ENCODE assay signal across 9 cellular contexts in genomic region chr6:97586344-97586743, GRCh38.
DNase-seq lines count a peak whose midpoint lies in the region; ATAC-seq and TF ChIP-seq lines count a peak whose summit lies in the region.
"Had no signal": no experiment of that assay in that cellular context is flagged by ENCODE, and none has a peak within 500 bp of the region (broad histone marks: within the 10 kb centered on the region; RNA-seq: fewer than 3 reads in every experiment).

No MANE protein-coding gene starts in this region.

- H3K9me3 Mint-ChIP-seq in chondrocyte (ENCODE audit: low read depth) = no peaks in the 10 kb centered on the region
- no peaks in the 10 kb centered on the region for H3K9me3 Mint-ChIP-seq in type B pancreatic cell

- H3K27ac Mint-ChIP-seq in chondrocyte (ENCODE audit: unreplicated experiment) (no peak overlapping the region), type B pancreatic cell (no peak overlapping the region)

- H3K36me3 Mint-ChIP-seq in chondrocyte (ENCODE audit: low read depth) (no peaks in the 10 kb centered on the region), type B pancreatic cell (no peaks in the 10 kb centered on the region)

- H3K27me3 Mint-ChIP-seq in chondrocyte (ENCODE audit: low read depth) = peaks cover 10% of the 10 kb centered on the region
- H3K27me3 Mint-ChIP-seq in type B pancreatic cell = no peaks in the 10 kb centered on the region

- no peaks in the 10 kb centered on the region for H3K4me1 Mint-ChIP-seq in chondrocyte (ENCODE audit: low read depth)
- H3K4me1 Mint-ChIP-seq in type B pancreatic cell (ENCODE audit: unreplicated experiment) = no peaks in the 10 kb centered on the region

- DNase-seq in left cardiac atrium (no peak), Right ventricle myocardium superior (no peak), M059J (ENCODE audit: low read depth) (peak; percentile 31), chondrocyte (ENCODE audit: low spot score) (no peak), type B pancreatic cell (ENCODE audit: extremely low spot score, unreplicated experiment) (no peak)
- no peak for DNase-seq in stimulated activated CD4-positive, alpha-beta T cell treated with anti-CD3 and anti-CD28 coated beads, Interleukin-4, amount 100 ng/mL, for 24 hours
- DNase-seq: activated CD8-positive, alpha-beta memory T cell treated with anti-CD3 and anti-CD28 coated beads, Interleukin-2, amount 50 U/mL, for 48 hours had no signal

- H3K4me3 Mint-ChIP-seq in chondrocyte (ENCODE audit: unreplicated experiment) = no peak overlapping the region
- no peak overlapping the region for H3K4me3 Mint-ChIP-seq in type B pancreatic cell

- peak; percentile 49 to 57 for ATAC-seq in left cardiac atrium
- no peak for ATAC-seq in Right ventricle myocardium superior (ENCODE audit: poor library complexity)
- no peak for ATAC-seq in HG03457 (IDR thresholded peaks at IDR 0.05; ENCODE audit: unreplicated experiment)
- no peak for ATAC-seq in esophagus mucosa

- TF ChIP-seq CTCF in chondrocyte (IDR thresholded peaks at IDR 0.05) (peak; percentile 76), type B pancreatic cell (conservative IDR thresholded peaks at IDR 0.05) (peak; percentile 43)

- intact Hi-C loops in left cardiac atrium (cut with DNase I) = loop anchor here in 1 of 2 donors (10.0 kb wide), 1 partner anchor 448 kb away; no protein-coding TSS in a partner anchor
- intact Hi-C loops in Right ventricle myocardium superior (cut with DNase I) = no loop called here

Comparison
In these comparisons a context has a peak if more than half of its experiments do, and no peak if none do; other contexts are left out.
1. ATAC-seq: peak in left cardiac atrium (2 of 2); none in Right ventricle myocardium superior (single experiment), HG03457 (single experiment) and esophagus mucosa (single experiment).